In genomic region chr15:89801471-89802205, GRCh38 we compare ENCODE assay signal across 1 cellular context.
TF ChIP-seq lines count a peak whose summit lies in the region.

No MANE protein-coding gene starts in this region.

TF ChIP-seq in K562, 482 proteins besides CTCF, POLR2A, EP300 and RAD21:
- TF ChIP-seq DIDO1 (tag; IDR thresholded peaks at IDR 0.05; ENCODE audit: low read depth) (no peak), TCF7L2 (IDR thresholded peaks at IDR 0.05; ENCODE audit: low read depth, low read length) (no peak), UBTF (IDR thresholded peaks at IDR 0.05; ENCODE audit: borderline replicate concordance in 1 of 2, low read depth in 2 of 2, low read length in 2 of 2) (no peak), VEZF1 (CRISPR knock-in tag; IDR thresholded peaks at IDR 0.05) (no peak), ZNF696 (CRISPR knock-in tag; conservative IDR thresholded peaks at IDR 0.05) (no peak), RBM39 (optimal IDR thresholded peaks at IDR 0.05; ENCODE audit: low read depth, low read length) (no peak), MIER1 (IDR thresholded peaks at IDR 0.05; ENCODE audit: low read depth) (no peak), TSHZ1 (CRISPR knock-in tag; IDR thresholded peaks at IDR 0.05) (no peak), MNT (conservative IDR thresholded peaks at IDR 0.05) (no peak), C11orf30 (IDR thresholded peaks at IDR 0.05; ENCODE audit: low read depth) (no peak), IRF2 (CRISPR knock-in tag; IDR thresholded peaks at IDR 0.05) (no peak), ZFP36 (IDR thresholded peaks at IDR 0.05; ENCODE audit: low read depth, low read length, partially characterized antibody) (no peak), SRF (CRISPR knock-in tag; IDR thresholded peaks at IDR 0.05) (no peak), CHAMP1 (IDR thresholded peaks at IDR 0.05) (no peak), ZBTB1 (CRISPR knock-in tag; IDR thresholded peaks at IDR 0.05; ENCODE audit: borderline replicate concordance, low read depth) (no peak)
TF ChIP-seq in K562: peak in this region for 0.
